17 cellular contexts compared by ENCODE assay signal in the genomic region with DNA sequence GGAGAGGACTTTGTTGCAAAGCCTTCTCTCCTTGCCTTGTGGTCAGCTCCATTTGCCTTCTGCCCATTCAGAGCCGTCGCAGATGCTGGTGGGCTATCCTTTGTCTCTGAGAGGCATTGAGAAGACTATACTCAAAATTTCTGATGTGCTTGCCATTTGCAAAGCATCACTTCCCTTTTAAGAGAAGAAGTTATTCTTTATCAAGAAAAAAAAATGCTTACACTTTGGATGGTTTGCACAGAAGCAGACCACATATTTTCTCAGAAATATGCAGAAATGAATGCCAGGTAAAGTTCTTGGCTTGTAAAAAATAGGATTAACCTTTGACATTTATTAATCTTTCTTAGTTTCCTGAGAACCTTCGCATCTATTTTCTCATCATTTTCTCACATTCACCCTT.
"Had no signal": no experiment of that assay in that cellular context is flagged by ENCODE, and none has a peak within 500 bp of the region (broad histone marks: within the 10 kb centered on the region; RNA-seq: fewer than 3 reads in every experiment).

No MANE protein-coding gene starts in this region.

- DNase-seq: dorsolateral prefrontal cortex; effector CD8-positive, alpha-beta T cell; foreskin melanocyte; heart left ventricle; hippocampal formation; kidney glomerular epithelial cell; mammary epithelial cell; naive thymus-derived CD8-positive, alpha-beta T cell; posterior cingulate gyrus; stimulated activated CD4-positive, alpha-beta T cell treated with anti-CD3 and anti-CD28 coated beads, Interleukin-2, amount 100 ng/mL, for 48 hours; tibial artery; upper lobe of left lung; uterus had no signal

- ATAC-seq: naive thymus-derived CD8-positive, alpha-beta T cell had no signal

- H3K4me3 ChIP-seq: coronary artery, dorsolateral prefrontal cortex, heart left ventricle, right atrium auricular region, smooth muscle cell, tibial artery, upper lobe of left lung, uterus had no signal

- H3K9me3 ChIP-seq: neutrophil, right atrium auricular region, tibial artery, upper lobe of left lung, uterus had no signal

- H3K27me3 ChIP-seq: dorsolateral prefrontal cortex, heart left ventricle, neutrophil, right atrium auricular region, tibial artery, upper lobe of left lung, uterus had no signal

- H3K4me1 ChIP-seq: uterus had no signal

- H3K36me3 ChIP-seq: heart left ventricle, neutrophil, right atrium auricular region, tibial artery, upper lobe of left lung, uterus had no signal

- H3K27ac ChIP-seq: coronary artery, dorsolateral prefrontal cortex, tibial artery, upper lobe of left lung, uterus had no signal
